Comparison of ENCODE assay signal across 12 cellular contexts in the genomic region with DNA sequence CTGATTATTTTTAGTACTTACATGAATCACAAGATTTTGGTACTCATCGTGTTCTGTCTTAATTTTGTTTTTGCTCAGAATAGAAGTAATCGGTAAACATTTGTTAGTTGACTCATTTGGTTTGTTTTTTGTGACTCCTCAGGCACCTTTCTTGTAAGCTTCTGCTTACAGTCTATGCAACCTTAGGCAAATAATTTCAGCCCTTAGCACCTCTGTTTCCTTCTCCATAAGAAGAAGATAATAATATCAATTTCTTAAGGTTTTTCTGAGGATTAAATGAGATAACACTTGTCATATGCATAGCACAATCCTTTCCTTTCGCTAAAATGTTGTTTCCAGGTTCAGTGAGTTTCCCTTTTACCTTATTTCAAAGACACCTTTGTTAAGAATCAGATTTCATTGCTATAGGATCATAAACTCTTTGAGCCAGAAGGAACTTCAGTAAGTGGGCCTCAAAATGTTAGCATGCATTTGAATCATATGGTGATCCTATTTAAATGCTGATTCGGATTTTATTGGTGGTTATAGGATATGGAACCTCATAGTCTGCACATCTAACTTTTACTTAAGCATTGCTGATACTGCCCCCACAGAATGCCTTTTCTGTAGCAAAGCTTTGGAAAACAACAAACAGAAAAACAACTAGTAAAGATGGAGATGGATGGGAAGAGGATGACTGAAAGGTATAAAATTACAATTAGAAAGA.
DNase-seq lines count a peak whose midpoint lies in the region; ATAC-seq and TF ChIP-seq lines count a peak whose summit lies in the region.
"Had no signal": no experiment of that assay in that cellular context is flagged by ENCODE, and none has a peak within 500 bp of the region (broad histone marks: within the 10 kb centered on the region; RNA-seq: fewer than 3 reads in every experiment).

No MANE protein-coding gene starts in this region.

- H3K4me1 ChIP-seq in CD8-positive, alpha-beta T cell (ENCODE audit: insufficient read depth, low read length) = no peaks in the 10 kb centered on the region
- H3K4me1 ChIP-seq in Panc1 (ENCODE audit: control insufficient read depth, insufficient read depth, low read length) = no peaks in the 10 kb centered on the region
- H3K4me1 ChIP-seq: A549, SJSA1 had no signal

- no peaks in the 10 kb centered on the region for H3K9me3 Mint-ChIP-seq in CD8-positive, alpha-beta T cell
- H3K9me3 Mint-ChIP-seq in HFFc6 = no peaks in the 10 kb centered on the region

- CTCF ChIA-PET in CD8-positive, alpha-beta T cell (lab: Charles Lee) = interaction anchor here (1.2 to 1.4 kb wide), 2 partner anchors 21 to 465 kb away, joined by 3 to 5 read pairs; no protein-coding TSS in a partner anchor
- CTCF ChIA-PET in Panc1 (lab: Charles Lee) = interaction anchor here (1.0 to 1.4 kb wide), 2 partner anchors 25 to 465 kb away, joined by 3 read pairs; no protein-coding TSS in a partner anchor

- no peaks in the 10 kb centered on the region for H3K27me3 ChIP-seq in CD8-positive, alpha-beta T cell (ENCODE audit: insufficient read depth, low read length)
- H3K27me3 ChIP-seq in Panc1 (ENCODE audit: control insufficient read depth, insufficient read depth, low read length) = no peaks in the 10 kb centered on the region
- H3K27me3 ChIP-seq: BLaER1 treated with 17β-estradiol and CSF1 and Interleukin-3, amounts not matched to agents 10 nM and 100 nM; SJSA1 had no signal

- peak; percentile 4 for TF ChIP-seq CTCF in CD8-positive, alpha-beta T cell (IDR thresholded peaks at IDR 0.05)
- TF ChIP-seq CTCF in HFFc6 (IDR thresholded peaks at IDR 0.05) (peak; percentile 46; the same call in 1 of the 2 replicates), Panc1 (IDR thresholded peaks at IDR 0.05) (peak; percentile 44; the same call in 1 of the 2 replicates), fibroblast of the aortic adventitia (IDR thresholded peaks at IDR 0.05; ENCODE audit: insufficient read depth, low read length) (peak; percentile 4)

- no peak overlapping the region for H3K4me3 Mint-ChIP-seq in CD8-positive, alpha-beta T cell
- H3K4me3 Mint-ChIP-seq in HFFc6 = no peak overlapping the region

- in situ Hi-C loops in Panc1 (cut with HindIII; ENCODE audit: low pct_unique_long_range_greater_than_20kb, low sequenced_read_pairs) = no loop called here

- ATAC-seq in CD8-positive, alpha-beta T cell = no peak
- ATAC-seq in Panc1 = no peak
- no peak for ATAC-seq in HG03025 (IDR thresholded peaks at IDR 0.05; ENCODE audit: low FRiP score, unreplicated experiment)
- ATAC-seq: A549 had no signal

- peaks cover 2% of the 10 kb centered on the region for H3K36me3 Mint-ChIP-seq in CD8-positive, alpha-beta T cell
- no peaks in the 10 kb centered on the region for H3K36me3 Mint-ChIP-seq in HFFc6 (ENCODE audit: low read depth)

- intact Hi-C loops in CD8-positive, alpha-beta T cell (cut with DNase I, micrococcal nuclease) = loop anchor here in 1 of 2 experiments (2.0 kb wide), 1 partner anchor 464 kb away; no protein-coding TSS in a partner anchor
- intact Hi-C loops in Panc1 (cut with micrococcal nuclease; ENCODE audit: unreplicated experiment) = loop anchor here (1.0 kb wide), 1 partner anchor 465 kb away; no protein-coding TSS in a partner anchor

- no peaks in the 10 kb centered on the region for H3K36me3 ChIP-seq in CD8-positive, alpha-beta T cell (ENCODE audit: insufficient read depth, low read length)
- H3K36me3 ChIP-seq in Panc1 (ENCODE audit: control insufficient read depth, insufficient read depth, low read length) = no peaks in the 10 kb centered on the region
- H3K36me3 ChIP-seq: BLaER1 treated with 17β-estradiol and CSF1 and Interleukin-3, amounts not matched to agents 10 nM and 100 nM; SJSA1 had no signal

- H3K9me3 ChIP-seq in CD8-positive, alpha-beta T cell (ENCODE audit: low read length) = no peaks in the 10 kb centered on the region
- no peaks in the 10 kb centered on the region for H3K9me3 ChIP-seq in Panc1 (ENCODE audit: control insufficient read depth, insufficient read depth, low read depth, low read length)
- H3K9me3 ChIP-seq: A549; BLaER1 treated with 17β-estradiol and CSF1 and Interleukin-3, amounts not matched to agents 10 nM and 100 nM; SJSA1 had no signal

- POLR2A ChIA-PET in CD8-positive, alpha-beta T cell (lab: Charles Lee) = interaction anchor here (1.3 kb wide), 1 partner anchor 465 kb away, joined by 3 read pairs; no protein-coding TSS in a partner anchor
- POLR2A ChIA-PET in Panc1 (lab: Charles Lee) = no interaction called here

- H3K27me3 Mint-ChIP-seq in CD8-positive, alpha-beta T cell (ENCODE audit: low read depth) = no peaks in the 10 kb centered on the region
- no peaks in the 10 kb centered on the region for H3K27me3 Mint-ChIP-seq in HFFc6 (ENCODE audit: insufficient read depth)

- DNase-seq in CD8-positive, alpha-beta T cell = no peak
- DNase-seq in HFFc6 (no peak), Panc1 (ENCODE audit: low read depth, low spot score) (no peak), fibroblast of the aortic adventitia (ENCODE audit: low read depth) (no peak), dedifferentiated amniotic fluid mesenchymal stem cell (ENCODE audit: extremely low spot score) (no peak), NOMO-1 treated with dmso at 0.1 percent for 144 hours (lab: John Stamatoyannopoulos, UW; ENCODE audit: unreplicated experiment) (no peak)
- DNase-seq in central memory CD4-positive, alpha-beta T cell = no peak
- DNase-seq: NCI-H1105 had no signal

- H3K4me3 ChIP-seq in CD8-positive, alpha-beta T cell (ENCODE audit: low read depth, low read length) = no peak overlapping the region
- no peak overlapping the region for H3K4me3 ChIP-seq in Panc1 (ENCODE audit: low read depth in 2 of 2, low read length in 2 of 2)
- no peak overlapping the region for H3K4me3 ChIP-seq in fibroblast of the aortic adventitia (ENCODE audit: low read depth, low read length)
- H3K4me3 ChIP-seq: A549; BLaER1 treated with 17β-estradiol and CSF1 and Interleukin-3, amounts not matched to agents 10 nM and 100 nM; SJSA1 had no signal

- H3K27ac Mint-ChIP-seq in CD8-positive, alpha-beta T cell = no peak overlapping the region
- no peak overlapping the region for H3K27ac Mint-ChIP-seq in HFFc6

- H3K27ac ChIP-seq in CD8-positive, alpha-beta T cell (ENCODE audit: low read depth, low read length) = no peak overlapping the region
- H3K27ac ChIP-seq in Panc1 (ENCODE audit: low read length) = no peak overlapping the region
- H3K27ac ChIP-seq: A549; BLaER1 treated with 17β-estradiol and CSF1 and Interleukin-3, amounts not matched to agents 10 nM and 100 nM; SJSA1 had no signal

- no peaks in the 10 kb centered on the region for H3K4me1 Mint-ChIP-seq in CD8-positive, alpha-beta T cell (ENCODE audit: low read depth)
- peaks cover 6% of the 10 kb centered on the region; the same call in 1 of the 2 replicates for H3K4me1 Mint-ChIP-seq in HFFc6 (ENCODE audit: low read depth)

- no TSS peak for BruUV-seq in Panc1 (replicated peaks; lab: Mats Ljungman, UMichigan)
